ENCODE assay signal across 23 cellular contexts in genomic region chr1:161052899-161053298, GRCh38. TPM values are rescaled to one million over a fixed set of nuclear protein-coding genes. Genes with fewer than 3 reads are reported as not detected.
A peak's percentile ranks its signal among the peaks of the same experiment; 100 is the strongest.
DNase-seq lines count a peak whose midpoint lies in the region; ATAC-seq and TF ChIP-seq lines count a peak whose summit lies in the region.
"Had no signal": no experiment of that assay in that cellular context is flagged by ENCODE, and none has a peak within 500 bp of the region (broad histone marks: within the 10 kb centered on the region; RNA-seq: fewer than 3 reads in every experiment).

No MANE protein-coding gene starts in this region.

- no peak overlapping the region for H3K27ac ChIP-seq in CD4-positive, alpha-beta T cell (ENCODE audit: low read depth, low read length)
- H3K27ac ChIP-seq in GM23248, result no peak overlapping the region
- H3K27ac ChIP-seq: thoracic aorta had no signal

- no peak for TF ChIP-seq CTCF in CD4-positive, alpha-beta T cell (IDR thresholded peaks at IDR 0.05)

- no peaks in the 10 kb centered on the region for H3K9me2 ChIP-seq in GM23248 (ENCODE audit: insufficient read depth)

- no peaks in the 10 kb centered on the region for H3K27me3 Mint-ChIP-seq in CD4-positive, alpha-beta T cell
- no peaks in the 10 kb centered on the region for H3K27me3 Mint-ChIP-seq in activated naive CD8-positive, alpha-beta T cell treated with anti-CD3 and anti-CD28 coated beads, Interleukin-2, amount 50 U/mL, for 24 hours
- no peaks in the 10 kb centered on the region for H3K27me3 Mint-ChIP-seq in naive thymus-derived CD8-positive, alpha-beta T cell
- H3K27me3 Mint-ChIP-seq: activated CD4-positive, alpha-beta T cell treated with anti-CD3 and anti-CD28 coated beads for 36 hours had no signal

- no peak for ATAC-seq in CD4-positive, alpha-beta T cell (ENCODE audit: poor library complexity)
- ATAC-seq in activated naive CD8-positive, alpha-beta T cell treated with anti-CD3 and anti-CD28 coated beads, Interleukin-2, amount 50 U/mL, for 24 hours, result no peak
- ATAC-seq in naive thymus-derived CD8-positive, alpha-beta T cell, result no peak
- no peak for ATAC-seq in HG03565 (IDR thresholded peaks at IDR 0.05; ENCODE audit: unreplicated experiment)
- ATAC-seq: activated CD4-positive, alpha-beta T cell treated with anti-CD3 and anti-CD28 coated beads for 36 hours; left lobe of liver; PC-3 had no signal

- peaks cover 19% of the 10 kb centered on the region for H3K4me1 Mint-ChIP-seq in CD4-positive, alpha-beta T cell (ENCODE audit: low read depth)
- H3K4me1 Mint-ChIP-seq in activated naive CD8-positive, alpha-beta T cell treated with anti-CD3 and anti-CD28 coated beads, Interleukin-2, amount 50 U/mL, for 24 hours, result peaks cover 14% of the 10 kb centered on the region
- peaks cover 26 to 52% (median 47%) of the 10 kb centered on the region in 4 donors for H3K4me1 Mint-ChIP-seq in naive thymus-derived CD8-positive, alpha-beta T cell
- H3K4me1 Mint-ChIP-seq: mesothelial cell of epicardium had no signal

- H3K9me3 Mint-ChIP-seq in CD4-positive, alpha-beta T cell, result no peaks in the 10 kb centered on the region
- H3K9me3 Mint-ChIP-seq in activated naive CD8-positive, alpha-beta T cell treated with anti-CD3 and anti-CD28 coated beads, Interleukin-2, amount 50 U/mL, for 24 hours, result no peaks in the 10 kb centered on the region
- H3K9me3 Mint-ChIP-seq in naive thymus-derived CD8-positive, alpha-beta T cell, result no peaks in the 10 kb centered on the region

- no peaks in the 10 kb centered on the region for H3K79me2 ChIP-seq in GM23248 (ENCODE audit: insufficient read depth)

- H3K4me1 ChIP-seq in GM23248 (ENCODE audit: insufficient read depth), result no peaks in the 10 kb centered on the region

- no peak overlapping the region for H2AFZ ChIP-seq in GM23248

- H3K4me2 ChIP-seq in GM23248 (ENCODE audit: unreplicated experiment), result no peak overlapping the region

- peaks cover 85% of the 10 kb centered on the region for H3K36me3 Mint-ChIP-seq in CD4-positive, alpha-beta T cell (ENCODE audit: low read depth)
- H3K36me3 Mint-ChIP-seq in activated naive CD8-positive, alpha-beta T cell treated with anti-CD3 and anti-CD28 coated beads, Interleukin-2, amount 50 U/mL, for 24 hours (ENCODE audit: low read depth), result peaks cover 70% of the 10 kb centered on the region
- H3K36me3 Mint-ChIP-seq in naive thymus-derived CD8-positive, alpha-beta T cell, result peaks cover 5 to 93% (median 22%) of the 10 kb centered on the region in 3 donors

- 9 to 31% methylated on average over 3 of the region's 3 CpGs for WGBS in GM23248 (ENCODE audit: low coverage in 1 of 2, low lambda C conversion rate in 2 of 2, missing lambda C conversion rate in 2 of 2), 2 experiments

- CTCF ChIA-PET in CD4-positive, alpha-beta T cell (lab: Charles Lee), result no interaction called here

- no peak overlapping the region for H3K4me3 Mint-ChIP-seq in CD4-positive, alpha-beta T cell
- H3K4me3 Mint-ChIP-seq in activated naive CD8-positive, alpha-beta T cell treated with anti-CD3 and anti-CD28 coated beads, Interleukin-2, amount 50 U/mL, for 24 hours, result no peak overlapping the region
- H3K4me3 Mint-ChIP-seq in naive thymus-derived CD8-positive, alpha-beta T cell, result no peak overlapping the region
- H3K4me3 Mint-ChIP-seq: activated CD4-positive, alpha-beta T cell treated with anti-CD3 and anti-CD28 coated beads for 36 hours; mesothelial cell of epicardium had no signal

- POLR2A ChIA-PET in CD4-positive, alpha-beta T cell (lab: Charles Lee), result interaction anchor here (0.7 kb wide), 1 partner anchor 14 kb away, joined by 3 read pairs; the partner anchor contains the start of gene TSTD1
- POLR2A ChIA-PET in naive thymus-derived CD8-positive, alpha-beta T cell (lab: Charles Lee), result no interaction called here

- intact Hi-C loops in CD4-positive, alpha-beta T cell (cut with DNase I, micrococcal nuclease), result no loop called here

- H3K9me3 ChIP-seq in CD4-positive, alpha-beta T cell (ENCODE audit: control insufficient read depth, low read length), result no peaks in the 10 kb centered on the region
- H3K9me3 ChIP-seq in GM23248 (ENCODE audit: low read depth), result no peaks in the 10 kb centered on the region
- H3K9me3 ChIP-seq: thoracic aorta had no signal

- H3K27ac Mint-ChIP-seq in CD4-positive, alpha-beta T cell, result peak overlapping the region; percentile 64
- peak overlapping the region; percentile 49 for H3K27ac Mint-ChIP-seq in activated naive CD8-positive, alpha-beta T cell treated with anti-CD3 and anti-CD28 coated beads, Interleukin-2, amount 50 U/mL, for 24 hours
- peak overlapping the region in 9 of 10 donors; percentile 13 to 90 (median 75) for H3K27ac Mint-ChIP-seq in naive thymus-derived CD8-positive, alpha-beta T cell
- H3K27ac Mint-ChIP-seq: mesothelial cell of epicardium had no signal

- H3K9ac ChIP-seq in GM23248, result no peak overlapping the region

- H3K36me3 ChIP-seq in GM23248 (ENCODE audit: low read depth), result no peaks in the 10 kb centered on the region
- H3K36me3 ChIP-seq: thoracic aorta had no signal

- no peak for DNase-seq in CD4-positive, alpha-beta T cell
- DNase-seq in GM23248, result peak; percentile 37
- no peak for DNase-seq in activated naive CD8-positive, alpha-beta T cell treated with anti-CD3 and anti-CD28 coated beads, Interleukin-2, amount 50 U/mL, for 24 hours
- no peak for DNase-seq in naive thymus-derived CD8-positive, alpha-beta T cell
- no peak for DNase-seq in central memory CD4-positive, alpha-beta T cell
- DNase-seq in activated CD4-positive, alpha-beta T cell treated with anti-CD3 and anti-CD28 coated beads for 1 hour, result no peak
- DNase-seq: activated CD4-positive, alpha-beta T cell treated with anti-CD3 and anti-CD28 coated beads for 36 hours; activated CD8-positive, alpha-beta memory T cell treated with anti-CD3 and anti-CD28 coated beads, Interleukin-2, amount 50 U/mL, for 4 hours; activated effector memory CD4-positive, alpha-beta T cell treated with Interleukin-2 at 50 U/mL for 16 hours; amygdala; DND-41; head of caudate nucleus; NCI-H1092 treated with DMSO at 0.1 percent for 48 hours; NCI-H2029 treated with DMSO at 0.1 percent for 48 hours; NCI-H345; PC-3; SHP77 had no signal

- no peak overlapping the region for H3K4me3 ChIP-seq in GM23248
- H3K4me3 ChIP-seq: thoracic aorta had no signal

- no peaks in the 10 kb centered on the region for H4K20me1 ChIP-seq in GM23248 (ENCODE audit: insufficient read depth)

- no peaks in the 10 kb centered on the region for H3F3A ChIP-seq in GM23248 (ENCODE audit: insufficient read depth)

- no peaks in the 10 kb centered on the region for H3K27me3 ChIP-seq in CD4-positive, alpha-beta T cell (ENCODE audit: control insufficient read depth, insufficient read depth, low read length)
- no peaks in the 10 kb centered on the region for H3K27me3 ChIP-seq in GM23248 (replicated peaks; ENCODE audit: insufficient read depth)

- in situ Hi-C loops in GM23248 (cut with MboI), result no loop called here

RNA-seq across cellular contexts. Expression of gene USF1, which starts 7.1 kb away (rescaled TPM):
- 10 to 100 TPM; 93.5 to 99.1 TPM for total RNA-seq in CD4-positive, alpha-beta T cell
- total RNA-seq in GM23248 (2014; rRNA removed; shearing (Covaris generic)), result 53.2 and 68.4 TPM in 2 replicates
- 12.2 and 17.1 TPM in 2 replicates for polyA plus RNA-seq in GM23248 (2016; fragmentation: Nextera tagmentation; extraction: Ambion mirVana)
- total RNA-seq in naive thymus-derived CD8-positive, alpha-beta T cell, result 100 to 1,000 TPM; 107 to 118 TPM
- 10 to 100 TPM in 1 of 3 donors, 1 to 10 TPM in 2; 4.3 to 11.1 (median 7.4) TPM for polyA plus RNA-seq in naive thymus-derived CD8-positive, alpha-beta T cell

RNA-seq across cellular contexts. Expression of gene TSTD1, which starts 14.1 kb away (rescaled TPM):
- total RNA-seq in CD4-positive, alpha-beta T cell, result 10 to 100 TPM; 38.0 to 40.3 TPM
- not detected in 2 replicates for total RNA-seq in GM23248 (2014; rRNA removed; shearing (Covaris generic))
- not detected in 2 replicates for polyA plus RNA-seq in GM23248 (2016; fragmentation: Nextera tagmentation; extraction: Ambion mirVana)
- total RNA-seq in naive thymus-derived CD8-positive, alpha-beta T cell, result 100 to 1,000 TPM; 100 to 108 TPM
- polyA plus RNA-seq in naive thymus-derived CD8-positive, alpha-beta T cell, result 100 to 1,000 TPM; 342 to 508 (median 412) TPM

RNA-seq across cellular contexts. Expression of gene ARHGAP30, which starts 16.8 kb away (rescaled TPM):
- total RNA-seq in CD4-positive, alpha-beta T cell, result 10 to 100 TPM; 76.6 to 78.9 TPM
- not detected in 2 replicates for total RNA-seq in GM23248 (2014; rRNA removed; shearing (Covaris generic))
- polyA plus RNA-seq in GM23248 (2016; fragmentation: Nextera tagmentation; extraction: Ambion mirVana), result 0.21 and 0.29 TPM in 2 replicates
- 100 to 1,000 TPM; 220 to 233 TPM for total RNA-seq in naive thymus-derived CD8-positive, alpha-beta T cell
- polyA plus RNA-seq in naive thymus-derived CD8-positive, alpha-beta T cell, result 100 to 1,000 TPM; 110 to 207 (median 136) TPM
- total RNA-seq: dermis microvascular lymphatic vessel endothelial cell had no signal
- polyA plus RNA-seq: neural cell had no signal

RNA-seq across cellular contexts. Expression of gene F11R, which starts 31.9 kb away (rescaled TPM):
- 10 to 100 TPM; 15.2 to 16.2 TPM for total RNA-seq in CD4-positive, alpha-beta T cell
- total RNA-seq in GM23248 (2014; rRNA removed; shearing (Covaris generic)), result 0.76 and 1.5 TPM in 2 replicates
- polyA plus RNA-seq in GM23248 (2016; fragmentation: Nextera tagmentation; extraction: Ambion mirVana), result 0.52 and 0.53 TPM in 2 replicates
- total RNA-seq in naive thymus-derived CD8-positive, alpha-beta T cell, result 10 to 100 TPM; 16.3 to 16.4 TPM
- 1 to 10 TPM; 6.7 to 9.0 (median 8.1) TPM for polyA plus RNA-seq in naive thymus-derived CD8-positive, alpha-beta T cell

RNA-seq across cellular contexts. Expression of gene NECTIN4, which starts 36.5 kb away (rescaled TPM):
- total RNA-seq in CD4-positive, alpha-beta T cell, result under 1 TPM; 0.22 TPM
- total RNA-seq in GM23248 (2014; rRNA removed; shearing (Covaris generic)), result 0.54 TPM in 1 of 2 replicates, not detected in the other
- polyA plus RNA-seq in GM23248 (2016; fragmentation: Nextera tagmentation; extraction: Ambion mirVana), result 0.40 and 0.54 TPM in 2 replicates
- total RNA-seq in naive thymus-derived CD8-positive, alpha-beta T cell, result not detected
- polyA plus RNA-seq in naive thymus-derived CD8-positive, alpha-beta T cell, result not detected
- total RNA-seq: activated CD4-positive, alpha-beta T cell treated with anti-CD3 and anti-CD28 coated beads for 36 hours; left lobe of liver had no signal
- polyA plus RNA-seq: neural cell had no signal

Comparison
In these comparisons a context has a peak if more than half of its experiments do, and no peak if none do; other contexts are left out.
1. RNA of gene TSTD1, which starts 14.1 kb away (total RNA-seq): 100 to 108 TPM in naive thymus-derived CD8-positive, alpha-beta T cell and 38.0 to 40.3 TPM in CD4-positive, alpha-beta T cell; not detected in GM23248; every median in the first group is over 10 times any median in the second.
2. RNA of gene ARHGAP30, which starts 16.8 kb away (total RNA-seq): 220 to 233 TPM in naive thymus-derived CD8-positive, alpha-beta T cell and 76.6 to 78.9 TPM in CD4-positive, alpha-beta T cell; not detected in GM23248; every median in the first group is over 10 times any median in the second.
3. Peak in every context shown above with its lines, with median percentiles within 50 percentile points of each other: H3K27ac Mint-ChIP-seq.